In genomic region chr7:155230169-155230593, GRCh38 we compare ENCODE assay signal across 10 cellular contexts.
A peak's percentile ranks its signal among the peaks of the same experiment; 100 is the strongest.
DNase-seq lines count a peak whose midpoint lies in the region; ATAC-seq, FAIRE-seq and TF ChIP-seq lines count a peak whose summit lies in the region.
"Had no signal": no experiment of that assay in that cellular context is flagged by ENCODE, and none has a peak within 500 bp of the region (broad histone marks: within the 10 kb centered on the region; RNA-seq: fewer than 3 reads in every experiment).

No MANE protein-coding gene starts in this region.

- peaks cover 26% of the 10 kb centered on the region for H3K4me1 ChIP-seq in adipocyte (ENCODE audit: control insufficient read depth, insufficient read depth, low read length)

- H3K27me3 Mint-ChIP-seq in activated T-cell treated with anti-CD3 and anti-CD28 coated beads, Interleukin-2, amount 50 U/mL, for 72 hours (ENCODE audit: low read depth), result peaks cover 7% of the 10 kb centered on the region

- no peaks in the 10 kb centered on the region for H3K27me3 ChIP-seq in adipocyte (replicated peaks; ENCODE audit: control insufficient read depth, insufficient read depth, low read length)

- no peaks in the 10 kb centered on the region for H3K36me3 ChIP-seq in adipocyte (ENCODE audit: control insufficient read depth, insufficient read depth, low read length, severe bottlenecking)

- H3K9ac ChIP-seq in adipocyte (ENCODE audit: low read length), result no peak overlapping the region

- H3K27ac Mint-ChIP-seq in activated T-cell treated with anti-CD3 and anti-CD28 coated beads, Interleukin-2, amount 50 U/mL, for 72 hours, result no peak overlapping the region
- H3K27ac Mint-ChIP-seq: memory B cell had no signal

- TF ChIP-seq POLR2A in H54 (IDR thresholded peaks at IDR 0.05; ENCODE audit: low read depth, low read length), result no peak

- ATAC-seq in left ventricle myocardium superior, result peak; percentile 82
- ATAC-seq in HG02884 (IDR thresholded peaks at IDR 0.05; ENCODE audit: unreplicated experiment), result no peak
- ATAC-seq in HG02970 (IDR thresholded peaks at IDR 0.05; ENCODE audit: low FRiP score, unreplicated experiment), result no peak
- ATAC-seq in HG02588 (IDR thresholded peaks at IDR 0.05; ENCODE audit: unreplicated experiment), result no peak
- ATAC-seq in activated T-cell treated with anti-CD3 and anti-CD28 coated beads, Interleukin-2, amount 50 U/mL, for 72 hours (replicated peaks in 1 of 2), result no peak

- H3K9me3 Mint-ChIP-seq in activated T-cell treated with anti-CD3 and anti-CD28 coated beads, Interleukin-2, amount 50 U/mL, for 72 hours, result no peaks in the 10 kb centered on the region
- H3K9me3 Mint-ChIP-seq: memory B cell had no signal

- FAIRE-seq in H54 (lab: Jason Lieb, UNC), result peak; percentile 88

- no peaks in the 10 kb centered on the region for H3K9me3 ChIP-seq in adipocyte (ENCODE audit: control insufficient read depth, low read length)

- H3K4me1 Mint-ChIP-seq in activated T-cell treated with anti-CD3 and anti-CD28 coated beads, Interleukin-2, amount 50 U/mL, for 72 hours (ENCODE audit: low read depth), result no peaks in the 10 kb centered on the region
- H3K4me1 Mint-ChIP-seq: memory B cell had no signal

- intact Hi-C loops in left ventricle myocardium superior (cut with micrococcal nuclease), result no loop called here

- peak; percentile 98 for DNase-seq in H54 (ENCODE audit: insufficient read length, low spot score)
- DNase-seq in adipocyte (ENCODE audit: low read depth), result peak; percentile 79
- no peak for DNase-seq in left ventricle myocardium superior
- DNase-seq in retina, result peak; percentile 48
- no peak for DNase-seq in activated T-cell treated with anti-CD3 and anti-CD28 coated beads, Interleukin-2, amount 50 U/mL, for 72 hours
- DNase-seq: activated CD8-positive, alpha-beta memory T cell treated with anti-CD3 and anti-CD28 coated beads, Interleukin-2, amount 50 U/mL, for 4 hours had no signal

- H3K36me3 Mint-ChIP-seq in activated T-cell treated with anti-CD3 and anti-CD28 coated beads, Interleukin-2, amount 50 U/mL, for 72 hours (ENCODE audit: insufficient read depth in 2 of 2), result no peaks in the 10 kb centered on the region
- H3K36me3 Mint-ChIP-seq: memory B cell had no signal

- H3K4me3 Mint-ChIP-seq in activated T-cell treated with anti-CD3 and anti-CD28 coated beads, Interleukin-2, amount 50 U/mL, for 72 hours, result no peak overlapping the region
- H3K4me3 Mint-ChIP-seq: memory B cell had no signal

- H3K4me3 ChIP-seq in adipocyte (ENCODE audit: low read length), result no peak overlapping the region

Comparison
In these comparisons a context has a peak if more than half of its experiments do, and no peak if none do; other contexts are left out.
1. DNase-seq: peak in H54 (single experiment), adipocyte (single experiment) and retina (single experiment); none in left ventricle myocardium superior (single experiment) and activated T-cell treated with anti-CD3 and anti-CD28 coated beads, Interleukin-2, amount 50 U/mL, for 72 hours (0 of 2).